ENCODE assay signal across 1 cellular context in the genomic region with DNA sequence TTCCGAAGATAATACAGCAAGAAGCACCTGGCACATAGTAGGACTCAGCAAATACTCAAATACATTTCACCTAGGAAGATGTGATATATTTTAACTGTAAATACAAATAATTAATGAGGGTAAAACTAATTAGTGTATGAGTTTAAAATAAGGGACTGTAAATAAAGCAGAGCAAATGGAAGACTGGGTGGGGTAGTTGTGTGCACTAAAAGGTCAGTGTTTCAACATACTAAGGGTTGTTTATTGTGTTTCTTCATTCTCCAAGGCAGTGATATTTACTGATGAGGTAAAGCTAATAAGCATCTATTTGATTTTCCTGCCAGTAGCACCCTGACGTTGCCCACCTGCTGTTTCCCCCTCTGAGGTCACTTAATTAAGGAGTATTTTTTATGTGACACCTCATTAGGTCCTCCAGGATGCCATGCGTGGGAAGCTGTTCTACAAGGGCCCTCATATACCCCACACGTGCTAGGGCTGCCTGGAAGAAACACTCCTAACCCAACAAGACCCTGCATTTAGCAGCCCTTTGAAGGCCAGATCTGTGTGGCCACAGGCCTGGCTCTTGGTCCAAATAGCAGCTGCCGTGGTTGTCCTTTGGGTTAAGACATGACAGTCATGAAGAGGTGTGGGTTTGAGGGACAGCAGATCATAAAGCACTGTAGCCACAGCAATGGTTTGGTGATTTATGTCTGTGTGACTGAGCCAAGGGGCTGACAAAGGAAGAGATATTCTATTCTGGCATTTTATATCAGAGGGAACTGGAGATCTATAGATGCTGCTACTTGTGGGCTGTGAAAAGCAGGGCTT.
TF ChIP-seq lines count a peak whose summit lies in the region.

No MANE protein-coding gene starts in this region.

TF ChIP-seq in HepG2, 621 proteins besides CTCF, POLR2A, EP300 and RAD21 (continued from another document and continues in another):
- TF ChIP-seq ZNF224 (CRISPR knock-in tag; IDR thresholded peaks at IDR 0.05) (no peak), FOXJ3 (CRISPR knock-in tag; IDR thresholded peaks at IDR 0.05; ENCODE audit: borderline replicate concordance) (0 out of 2 replicates have a peak, but pooled peaks have one; percentile 32), MTF1 (CRISPR knock-in tag; IDR thresholded peaks at IDR 0.05) (no peak), ZNF160 (CRISPR knock-in tag; IDR thresholded peaks at IDR 0.05) (no peak), ZKSCAN5 (CRISPR knock-in tag; IDR thresholded peaks at IDR 0.05) (no peak), ZNF446 (CRISPR knock-in tag; IDR thresholded peaks at IDR 0.05) (no peak), BCL6 (CRISPR knock-in tag; IDR thresholded peaks at IDR 0.05) (peak; percentile 54), TBP (CRISPR knock-in tag; IDR thresholded peaks at IDR 0.05) (no peak), SOX6 (IDR thresholded peaks at IDR 0.05) (no peak), SOX6 (CRISPR knock-in tag; IDR thresholded peaks at IDR 0.05) (peak; percentile 60; the same call in 1 of the 2 replicates), ZNF441 (CRISPR knock-in tag; IDR thresholded peaks at IDR 0.05; ENCODE audit: borderline replicate concordance) (no peak), KLF16 (CRISPR knock-in tag; IDR thresholded peaks at IDR 0.05) (peak in 1 of 2 experiments; percentile 38; a peak in 1 of 4 replicates), TBX2 (CRISPR knock-in tag; IDR thresholded peaks at IDR 0.05; ENCODE audit: borderline replicate concordance) (peak; percentile 22; the same call in 1 of the 2 replicates), POGZ (CRISPR knock-in tag; IDR thresholded peaks at IDR 0.05) (no peak), ZNF556 (CRISPR knock-in tag; IDR thresholded peaks at IDR 0.05; ENCODE audit: borderline replicate concordance) (no peak), ZNF672 (CRISPR knock-in tag; IDR thresholded peaks at IDR 0.05) (no peak), FOSL2 (CRISPR knock-in tag; IDR thresholded peaks at IDR 0.05) (peak; percentile 18; the same call in 1 of the 2 replicates), SIX4 (CRISPR knock-in tag; IDR thresholded peaks at IDR 0.05) (no peak), DNMT3B (CRISPR knock-in tag; conservative IDR thresholded peaks at IDR 0.05) (no peak), TBX3 (IDR thresholded peaks at IDR 0.05; ENCODE audit: borderline replicate concordance) (no peak), TCF7 (IDR thresholded peaks at IDR 0.05; ENCODE audit: low read depth) (0 out of 2 replicates have a peak, but pooled peaks have one; percentile 27), FOXA1 (IDR thresholded peaks at IDR 0.05) (0 out of 2 replicates have a peak, but pooled peaks have one; percentile 17), FOXA1 (CRISPR knock-in tag; IDR thresholded peaks at IDR 0.05) (peak; percentile 72; the same call in 1 of the 2 replicates), FOXK1 (CRISPR knock-in tag; IDR thresholded peaks at IDR 0.05; ENCODE audit: borderline replicate concordance, low read depth) (peak; percentile 35; the same call in 1 of the 2 replicates), TEAD3 (CRISPR knock-in tag; optimal IDR thresholded peaks at IDR 0.05; ENCODE audit: borderline replicate concordance) (no peak), ZNF17 (CRISPR knock-in tag; IDR thresholded peaks at IDR 0.05) (no peak), HOXA9 (CRISPR knock-in tag; IDR thresholded peaks at IDR 0.05; ENCODE audit: borderline replicate concordance) (no peak), STAG1 (CRISPR knock-in tag; IDR thresholded peaks at IDR 0.05) (no peak), ZBTB8A (CRISPR knock-in tag; IDR thresholded peaks at IDR 0.05; ENCODE audit: borderline replicate concordance, low read depth) (no peak), FOXP1 (IDR thresholded peaks at IDR 0.05) (no peak), FOXP1 (CRISPR knock-in tag; IDR thresholded peaks at IDR 0.05) (peak; percentile 81; the same call in 1 of the 2 replicates), SOX13 (IDR thresholded peaks at IDR 0.05) (no peak), SOX13 (CRISPR knock-in tag; conservative IDR thresholded peaks at IDR 0.05 in 1 of 2, IDR thresholded peaks at IDR 0.05 in 1 of 2) (peak in 1 of 2 experiments; percentile 41; a peak in 1 of 4 replicates), GFI1 (CRISPR knock-in tag; IDR thresholded peaks at IDR 0.05; ENCODE audit: borderline replicate concordance) (no peak), RARA (CRISPR knock-in tag; IDR thresholded peaks at IDR 0.05) (peak; percentile 54; the same call in 1 of the 2 replicates)
- TF ChIP-seq, protein P1, sequence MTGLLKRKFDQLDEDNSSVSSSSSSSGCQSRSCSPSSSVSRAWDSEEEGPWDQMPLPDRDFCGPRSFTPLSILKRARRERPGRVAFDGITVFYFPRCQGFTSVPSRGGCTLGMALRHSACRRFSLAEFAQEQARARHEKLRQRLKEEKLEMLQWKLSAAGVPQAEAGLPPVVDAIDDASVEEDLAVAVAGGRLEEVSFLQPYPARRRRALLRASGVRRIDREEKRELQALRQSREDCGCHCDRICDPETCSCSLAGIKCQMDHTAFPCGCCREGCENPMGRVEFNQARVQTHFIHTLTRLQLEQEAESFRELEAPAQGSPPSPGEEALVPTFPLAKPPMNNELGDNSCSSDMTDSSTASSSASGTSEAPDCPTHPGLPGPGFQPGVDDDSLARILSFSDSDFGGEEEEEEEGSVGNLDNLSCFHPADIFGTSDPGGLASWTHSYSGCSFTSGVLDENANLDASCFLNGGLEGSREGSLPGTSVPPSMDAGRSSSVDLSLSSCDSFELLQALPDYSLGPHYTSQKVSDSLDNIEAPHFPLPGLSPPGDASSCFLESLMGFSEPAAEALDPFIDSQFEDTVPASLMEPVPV (CRISPR knock-in tag; IDR thresholded peaks at IDR 0.05): no peak
- TF ChIP-seq, protein P2, sequence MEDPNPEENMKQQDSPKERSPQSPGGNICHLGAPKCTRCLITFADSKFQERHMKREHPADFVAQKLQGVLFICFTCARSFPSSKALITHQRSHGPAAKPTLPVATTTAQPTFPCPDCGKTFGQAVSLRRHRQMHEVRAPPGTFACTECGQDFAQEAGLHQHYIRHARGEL (CRISPR knock-in tag; IDR thresholded peaks at IDR 0.05): no peak
- TF ChIP-seq, protein P3, sequence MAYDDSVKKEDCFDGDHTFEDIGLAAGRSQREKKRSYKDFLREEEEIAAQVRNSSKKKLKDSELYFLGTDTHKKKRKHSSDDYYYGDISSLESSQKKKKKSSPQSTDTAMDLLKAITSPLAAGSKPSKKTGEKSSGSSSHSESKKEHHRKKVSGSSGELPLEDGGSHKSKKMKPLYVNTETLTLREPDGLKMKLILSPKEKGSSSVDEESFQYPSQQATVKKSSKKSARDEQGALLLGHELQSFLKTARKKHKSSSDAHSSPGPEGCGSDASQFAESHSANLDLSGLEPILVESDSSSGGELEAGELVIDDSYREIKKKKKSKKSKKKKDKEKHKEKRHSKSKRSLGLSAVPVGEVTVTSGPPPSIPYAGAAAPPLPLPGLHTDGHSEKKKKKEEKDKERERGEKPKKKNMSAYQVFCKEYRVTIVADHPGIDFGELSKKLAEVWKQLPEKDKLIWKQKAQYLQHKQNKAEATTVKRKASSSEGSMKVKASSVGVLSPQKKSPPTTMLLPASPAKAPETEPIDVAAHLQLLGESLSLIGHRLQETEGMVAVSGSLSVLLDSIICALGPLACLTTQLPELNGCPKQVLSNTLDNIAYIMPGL (CRISPR knock-in tag; IDR thresholded peaks at IDR 0.05; ENCODE audit: borderline replicate concordance in 1 of 2, low read depth in 1 of 2): no peak
- TF ChIP-seq, protein P4, sequence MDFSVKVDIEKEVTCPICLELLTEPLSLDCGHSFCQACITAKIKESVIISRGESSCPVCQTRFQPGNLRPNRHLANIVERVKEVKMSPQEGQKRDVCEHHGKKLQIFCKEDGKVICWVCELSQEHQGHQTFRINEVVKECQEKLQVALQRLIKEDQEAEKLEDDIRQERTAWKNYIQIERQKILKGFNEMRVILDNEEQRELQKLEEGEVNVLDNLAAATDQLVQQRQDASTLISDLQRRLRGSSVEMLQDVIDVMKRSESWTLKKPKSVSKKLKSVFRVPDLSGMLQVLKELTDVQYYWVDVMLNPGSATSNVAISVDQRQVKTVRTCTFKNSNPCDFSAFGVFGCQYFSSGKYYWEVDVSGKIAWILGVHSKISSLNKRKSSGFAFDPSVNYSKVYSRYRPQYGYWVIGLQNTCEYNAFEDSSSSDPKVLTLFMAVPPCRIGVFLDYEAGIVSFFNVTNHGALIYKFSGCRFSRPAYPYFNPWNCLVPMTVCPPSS (IDR thresholded peaks at IDR 0.05): no peak
- TF ChIP-seq, protein P5, sequence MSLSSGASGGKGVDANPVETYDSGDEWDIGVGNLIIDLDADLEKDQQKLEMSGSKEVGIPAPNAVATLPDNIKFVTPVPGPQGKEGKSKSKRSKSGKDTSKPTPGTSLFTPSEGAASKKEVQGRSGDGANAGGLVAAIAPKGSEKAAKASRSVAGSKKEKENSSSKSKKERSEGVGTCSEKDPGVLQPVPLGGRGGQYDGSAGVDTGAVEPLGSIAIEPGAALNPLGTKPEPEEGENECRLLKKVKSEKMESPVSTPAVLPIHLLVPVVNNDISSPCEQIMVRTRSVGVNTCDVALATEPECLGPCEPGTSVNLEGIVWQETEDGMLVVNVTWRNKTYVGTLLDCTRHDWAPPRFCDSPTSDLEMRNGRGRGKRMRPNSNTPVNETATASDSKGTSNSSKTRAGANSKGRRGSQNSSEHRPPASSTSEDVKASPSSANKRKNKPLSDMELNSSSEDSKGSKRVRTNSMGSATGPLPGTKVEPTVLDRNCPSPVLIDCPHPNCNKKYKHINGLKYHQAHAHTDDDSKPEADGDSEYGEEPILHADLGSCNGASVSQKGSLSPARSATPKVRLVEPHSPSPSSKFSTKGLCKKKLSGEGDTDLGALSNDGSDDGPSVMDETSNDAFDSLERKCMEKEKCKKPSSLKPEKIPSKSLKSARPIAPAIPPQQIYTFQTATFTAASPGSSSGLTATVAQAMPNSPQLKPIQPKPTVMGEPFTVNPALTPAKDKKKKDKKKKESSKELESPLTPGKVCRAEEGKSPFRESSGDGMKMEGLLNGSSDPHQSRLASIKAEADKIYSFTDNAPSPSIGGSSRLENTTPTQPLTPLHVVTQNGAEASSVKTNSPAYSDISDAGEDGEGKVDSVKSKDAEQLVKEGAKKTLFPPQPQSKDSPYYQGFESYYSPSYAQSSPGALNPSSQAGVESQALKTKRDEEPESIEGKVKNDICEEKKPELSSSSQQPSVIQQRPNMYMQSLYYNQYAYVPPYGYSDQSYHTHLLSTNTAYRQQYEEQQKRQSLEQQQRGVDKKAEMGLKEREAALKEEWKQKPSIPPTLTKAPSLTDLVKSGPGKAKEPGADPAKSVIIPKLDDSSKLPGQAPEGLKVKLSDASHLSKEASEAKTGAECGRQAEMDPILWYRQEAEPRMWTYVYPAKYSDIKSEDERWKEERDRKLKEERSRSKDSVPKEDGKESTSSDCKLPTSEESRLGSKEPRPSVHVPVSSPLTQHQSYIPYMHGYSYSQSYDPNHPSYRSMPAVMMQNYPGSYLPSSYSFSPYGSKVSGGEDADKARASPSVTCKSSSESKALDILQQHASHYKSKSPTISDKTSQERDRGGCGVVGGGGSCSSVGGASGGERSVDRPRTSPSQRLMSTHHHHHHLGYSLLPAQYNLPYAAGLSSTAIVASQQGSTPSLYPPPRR (CRISPR knock-in tag; IDR thresholded peaks at IDR 0.05; ENCODE audit: borderline replicate concordance): no peak
- TF ChIP-seq, protein P6, sequence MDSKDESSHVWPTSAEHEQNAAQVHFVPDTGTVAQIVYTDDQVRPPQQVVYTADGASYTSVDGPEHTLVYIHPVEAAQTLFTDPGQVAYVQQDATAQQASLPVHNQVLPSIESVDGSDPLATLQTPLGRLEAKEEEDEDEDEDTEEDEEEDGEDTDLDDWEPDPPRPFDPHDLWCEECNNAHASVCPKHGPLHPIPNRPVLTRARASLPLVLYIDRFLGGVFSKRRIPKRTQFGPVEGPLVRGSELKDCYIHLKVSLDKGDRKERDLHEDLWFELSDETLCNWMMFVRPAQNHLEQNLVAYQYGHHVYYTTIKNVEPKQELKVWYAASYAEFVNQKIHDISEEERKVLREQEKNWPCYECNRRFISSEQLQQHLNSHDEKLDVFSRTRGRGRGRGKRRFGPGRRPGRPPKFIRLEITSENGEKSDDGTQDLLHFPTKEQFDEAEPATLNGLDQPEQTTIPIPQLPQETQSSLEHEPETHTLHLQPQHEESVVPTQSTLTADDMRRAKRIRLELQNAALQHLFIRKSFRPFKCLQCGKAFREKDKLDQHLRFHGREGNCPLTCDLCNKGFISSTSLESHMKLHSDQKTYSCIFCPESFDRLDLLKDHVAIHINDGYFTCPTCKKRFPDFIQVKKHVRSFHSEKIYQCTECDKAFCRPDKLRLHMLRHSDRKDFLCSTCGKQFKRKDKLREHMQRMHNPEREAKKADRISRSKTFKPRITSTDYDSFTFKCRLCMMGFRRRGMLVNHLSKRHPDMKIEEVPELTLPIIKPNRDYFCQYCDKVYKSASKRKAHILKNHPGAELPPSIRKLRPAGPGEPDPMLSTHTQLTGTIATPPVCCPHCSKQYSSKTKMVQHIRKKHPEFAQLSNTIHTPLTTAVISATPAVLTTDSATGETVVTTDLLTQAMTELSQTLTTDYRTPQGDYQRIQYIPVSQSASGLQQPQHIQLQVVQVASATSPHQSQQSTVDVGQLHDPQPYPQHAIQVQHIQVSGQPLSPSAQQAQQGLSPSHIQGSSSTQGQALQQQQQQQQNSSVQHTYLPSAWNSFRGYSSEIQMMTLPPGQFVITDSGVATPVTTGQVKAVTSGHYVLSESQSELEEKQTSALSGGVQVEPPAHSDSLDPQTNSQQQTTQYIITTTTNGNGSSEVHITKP (CRISPR knock-in tag; IDR thresholded peaks at IDR 0.05; ENCODE audit: low read depth): no peak
- TF ChIP-seq, protein P7, sequence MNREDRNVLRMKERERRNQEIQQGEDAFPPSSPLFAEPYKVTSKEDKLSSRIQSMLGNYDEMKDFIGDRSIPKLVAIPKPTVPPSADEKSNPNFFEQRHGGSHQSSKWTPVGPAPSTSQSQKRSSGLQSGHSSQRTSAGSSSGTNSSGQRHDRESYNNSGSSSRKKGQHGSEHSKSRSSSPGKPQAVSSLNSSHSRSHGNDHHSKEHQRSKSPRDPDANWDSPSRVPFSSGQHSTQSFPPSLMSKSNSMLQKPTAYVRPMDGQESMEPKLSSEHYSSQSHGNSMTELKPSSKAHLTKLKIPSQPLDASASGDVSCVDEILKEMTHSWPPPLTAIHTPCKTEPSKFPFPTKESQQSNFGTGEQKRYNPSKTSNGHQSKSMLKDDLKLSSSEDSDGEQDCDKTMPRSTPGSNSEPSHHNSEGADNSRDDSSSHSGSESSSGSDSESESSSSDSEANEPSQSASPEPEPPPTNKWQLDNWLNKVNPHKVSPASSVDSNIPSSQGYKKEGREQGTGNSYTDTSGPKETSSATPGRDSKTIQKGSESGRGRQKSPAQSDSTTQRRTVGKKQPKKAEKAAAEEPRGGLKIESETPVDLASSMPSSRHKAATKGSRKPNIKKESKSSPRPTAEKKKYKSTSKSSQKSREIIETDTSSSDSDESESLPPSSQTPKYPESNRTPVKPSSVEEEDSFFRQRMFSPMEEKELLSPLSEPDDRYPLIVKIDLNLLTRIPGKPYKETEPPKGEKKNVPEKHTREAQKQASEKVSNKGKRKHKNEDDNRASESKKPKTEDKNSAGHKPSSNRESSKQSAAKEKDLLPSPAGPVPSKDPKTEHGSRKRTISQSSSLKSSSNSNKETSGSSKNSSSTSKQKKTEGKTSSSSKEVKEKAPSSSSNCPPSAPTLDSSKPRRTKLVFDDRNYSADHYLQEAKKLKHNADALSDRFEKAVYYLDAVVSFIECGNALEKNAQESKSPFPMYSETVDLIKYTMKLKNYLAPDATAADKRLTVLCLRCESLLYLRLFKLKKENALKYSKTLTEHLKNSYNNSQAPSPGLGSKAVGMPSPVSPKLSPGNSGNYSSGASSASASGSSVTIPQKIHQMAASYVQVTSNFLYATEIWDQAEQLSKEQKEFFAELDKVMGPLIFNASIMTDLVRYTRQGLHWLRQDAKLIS (CRISPR knock-in tag; IDR thresholded peaks at IDR 0.05): no peak
- TF ChIP-seq, protein P8, sequence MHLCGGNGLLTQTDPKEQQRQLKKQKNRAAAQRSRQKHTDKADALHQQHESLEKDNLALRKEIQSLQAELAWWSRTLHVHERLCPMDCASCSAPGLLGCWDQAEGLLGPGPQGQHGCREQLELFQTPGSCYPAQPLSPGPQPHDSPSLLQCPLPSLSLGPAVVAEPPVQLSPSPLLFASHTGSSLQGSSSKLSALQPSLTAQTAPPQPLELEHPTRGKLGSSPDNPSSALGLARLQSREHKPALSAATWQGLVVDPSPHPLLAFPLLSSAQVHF (CRISPR knock-in tag; IDR thresholded peaks at IDR 0.05): no peak
